In the genomic region with DNA sequence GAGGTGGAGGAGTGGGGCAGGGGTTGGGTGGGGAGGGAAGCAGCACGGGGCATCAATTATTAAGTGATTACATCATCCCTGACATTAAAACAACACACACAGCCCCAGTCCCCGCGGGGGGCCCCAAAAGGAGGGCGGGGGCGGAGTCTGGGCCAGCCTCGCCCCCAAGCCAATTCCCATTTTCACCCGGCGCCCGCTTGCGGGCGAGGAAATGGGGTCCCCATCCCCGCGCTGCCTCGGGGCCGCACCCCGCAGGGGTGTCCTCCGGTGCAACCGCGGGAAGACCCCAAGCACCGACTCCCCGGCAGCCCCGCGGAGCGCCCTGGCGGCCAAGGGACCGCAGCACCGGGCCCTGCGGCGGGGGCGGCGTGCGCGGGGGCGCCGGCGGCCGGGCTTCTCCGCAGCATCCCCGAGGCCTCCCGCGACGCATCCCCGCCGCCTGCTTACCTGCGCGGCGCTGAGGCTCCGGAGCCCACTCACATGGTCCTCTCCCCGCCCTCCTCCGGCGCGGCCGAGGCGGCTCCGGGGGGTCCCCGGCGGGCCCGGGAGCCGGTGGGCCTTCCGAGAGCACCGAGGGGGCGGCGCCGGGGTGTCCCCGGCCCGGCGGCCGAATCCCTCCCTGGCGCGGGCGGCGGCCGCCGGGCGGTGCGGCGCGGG, we compare ENCODE assay signal across 8 cellular contexts. TPM values are rescaled to one million over a fixed set of nuclear protein-coding genes. Genes with fewer than 3 reads are reported as not detected.
DNase-seq lines count a peak whose midpoint lies in the region; ATAC-seq and TF ChIP-seq lines count a peak whose summit lies in the region.

No MANE protein-coding gene starts in this region.

- H3K9me3 ChIP-seq in BE2C (no peaks in the 10 kb centered on the region), left lung (no peaks in the 10 kb centered on the region)

- no peaks in the 10 kb centered on the region; the same call in 1 of the 2 replicates for H3K36me3 ChIP-seq in BE2C
- no peaks in the 10 kb centered on the region for H3K36me3 ChIP-seq in left lung

- peak overlapping the region; percentile 91 for H3K4me3 Mint-ChIP-seq in activated B cell treated with CpG ODN at 0.5 μM for 24 hours

- DNase-seq in BE2C, result peak; percentile 62
- DNase-seq in HK-2 (ENCODE audit: unreplicated experiment), result peak; percentile 27
- peak; percentile 61 for DNase-seq in activated B cell treated with CpG ODN at 0.5 μM for 24 hours
- DNase-seq in central memory CD4-positive, alpha-beta T cell, result peak; percentile 64
- peak; percentile 46 to 78 for DNase-seq in left lung
- DNase-seq in stimulated activated CD4-positive, alpha-beta T cell treated with anti-CD3 and anti-CD28 coated beads, Interleukin-4, amount 100 ng/mL, for 24 hours, result peak; percentile 72
- no peak for DNase-seq in superior temporal gyrus (ENCODE audit: extremely low spot score)

- peak; percentile 4 for ATAC-seq in GM19467 (IDR thresholded peaks at IDR 0.05; ENCODE audit: unreplicated experiment)
- peak; percentile 10 for ATAC-seq in activated B cell treated with CpG ODN at 0.5 μM for 24 hours (ENCODE audit: low read depth)
- no peak for ATAC-seq in left lung

- peak overlapping the region; percentile 69 to 78 for H3K27ac ChIP-seq in left lung

- CTCF ChIA-PET in activated B cell treated with CpG ODN at 0.5 μM for 24 hours (lab: Charles Lee), result interaction anchor here (0.7 to 1.8 kb wide), 5 partner anchors 8 to 170 kb away, joined by 3 to 9 read pairs (median 5); no protein-coding TSS in a partner anchor

- no peaks in the 10 kb centered on the region for H3K9me3 Mint-ChIP-seq in activated B cell treated with CpG ODN at 0.5 μM for 24 hours

- H3K4me1 ChIP-seq in BE2C, result peaks cover 9% of the 10 kb centered on the region
- H3K4me1 ChIP-seq in left lung, result peaks cover 0 to 33% of the 10 kb centered on the region in 2 donors

- H3K36me3 Mint-ChIP-seq in activated B cell treated with CpG ODN at 0.5 μM for 24 hours (ENCODE audit: low read depth), result peaks cover 7% of the 10 kb centered on the region

- H3K27me3 ChIP-seq in BE2C (no peaks in the 10 kb centered on the region), left lung (peaks cover 0 to 51% of the 10 kb centered on the region in 2 donors)

- H3K27ac Mint-ChIP-seq in activated B cell treated with CpG ODN at 0.5 μM for 24 hours, result peak overlapping the region; percentile 80

- POLR2A ChIA-PET in activated B cell treated with CpG ODN at 0.5 μM for 24 hours (lab: Charles Lee), result interaction anchor here (0.9 to 2.0 kb wide), 13 partner anchors 22 to 124 kb away, joined by 3 to 16 read pairs (median 9); no protein-coding TSS in a partner anchor

- TF ChIP-seq CTCF in BE2C (IDR thresholded peaks at IDR 0.05; ENCODE audit: low read depth, low read length) (no peak), activated B cell treated with CpG ODN at 0.5 μM for 24 hours (IDR thresholded peaks at IDR 0.05) (no peak), left lung (IDR thresholded peaks at IDR 0.05) (no peak)

- peak overlapping the region; percentile 87 for H3K4me3 ChIP-seq in BE2C (ENCODE audit: low read depth, low read length)
- H3K4me3 ChIP-seq in left lung, result peak overlapping the region; percentile 60 to 69

- no peaks in the 10 kb centered on the region for H3K27me3 Mint-ChIP-seq in activated B cell treated with CpG ODN at 0.5 μM for 24 hours

- intact Hi-C loops in activated B cell treated with CpG ODN at 0.5 μM for 24 hours (cut with micrococcal nuclease), result loop anchor here (1.0 to 10.0 kb wide), 13 partner anchors 27 to 1760 kb away; a partner anchor contains a TSS
- intact Hi-C loops in left lung (cut with DNase I), result no loop called here

- peaks cover 44% of the 10 kb centered on the region for H3K4me1 Mint-ChIP-seq in activated B cell treated with CpG ODN at 0.5 μM for 24 hours

RNA-seq across cellular contexts. Expression of a gene that starts 0.6 kb away (rescaled TPM):
- 221 TPM for polyA plus RNA-seq in BE2C (2012; ENCODE audit: insufficient read depth, insufficient read length, low read depth)
- total RNA-seq in activated B cell treated with CpG ODN at 0.5 μM for 24 hours, result 57.8 and 64.7 TPM in 2 replicates
- 10 to 100 TPM; 58.8 to 73.8 TPM for total RNA-seq in left lung
